Comparison of ENCODE assay signal across 1 cellular context in the genomic region with DNA sequence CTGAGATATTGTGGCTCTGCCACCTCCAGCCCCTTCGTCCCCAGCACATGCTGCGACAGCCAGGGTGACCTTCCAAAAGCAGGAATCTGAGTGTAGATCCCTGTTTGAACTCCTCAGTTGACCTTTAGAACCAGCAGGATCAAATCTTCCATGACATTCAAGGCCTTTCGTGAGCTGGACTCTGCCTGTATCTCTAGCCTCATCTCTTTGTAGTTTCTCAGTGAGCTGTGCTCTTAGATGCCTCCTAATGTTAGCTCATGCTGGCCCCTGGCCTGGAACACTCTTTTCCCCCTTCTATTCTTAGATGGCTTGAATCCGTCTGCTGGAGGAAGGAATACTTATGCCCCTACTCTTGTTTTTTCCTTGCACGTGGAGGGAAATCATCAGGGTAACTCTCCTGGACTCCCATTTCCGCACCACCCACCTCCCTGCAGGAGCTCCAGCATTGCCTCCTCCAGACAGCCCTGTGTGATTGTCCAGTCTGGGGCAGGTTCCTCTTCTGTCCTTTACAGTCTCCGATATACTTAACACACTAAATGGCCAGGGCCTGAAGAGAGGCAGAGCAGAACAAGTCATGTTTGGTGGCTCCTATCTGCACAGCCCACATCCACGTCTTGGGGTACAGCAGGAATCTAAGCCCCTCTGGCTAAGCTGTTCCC.
TF ChIP-seq lines count a peak whose summit lies in the region.

No MANE protein-coding gene starts in this region.

TF ChIP-seq in GM23338, 12 proteins besides CTCF, POLR2A, EP300 and RAD21 (continued from another document):
- TF ChIP-seq, protein P1, sequence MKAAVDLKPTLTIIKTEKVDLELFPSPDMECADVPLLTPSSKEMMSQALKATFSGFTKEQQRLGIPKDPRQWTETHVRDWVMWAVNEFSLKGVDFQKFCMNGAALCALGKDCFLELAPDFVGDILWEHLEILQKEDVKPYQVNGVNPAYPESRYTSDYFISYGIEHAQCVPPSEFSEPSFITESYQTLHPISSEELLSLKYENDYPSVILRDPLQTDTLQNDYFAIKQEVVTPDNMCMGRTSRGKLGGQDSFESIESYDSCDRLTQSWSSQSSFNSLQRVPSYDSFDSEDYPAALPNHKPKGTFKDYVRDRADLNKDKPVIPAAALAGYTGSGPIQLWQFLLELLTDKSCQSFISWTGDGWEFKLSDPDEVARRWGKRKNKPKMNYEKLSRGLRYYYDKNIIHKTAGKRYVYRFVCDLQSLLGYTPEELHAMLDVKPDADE (IDR thresholded peaks at IDR 0.05): no peak
- no peak for TF ChIP-seq EZH2 (IDR thresholded peaks at IDR 0.05; ENCODE audit: low read depth, unreplicated experiment)
- TF ChIP-seq ZNF331 (CRISPR knock-in tag; IDR thresholded peaks at IDR 0.05; ENCODE audit: low read depth): no peak
- TF ChIP-seq POLR2AphosphoS5 (IDR thresholded peaks at IDR 0.05; ENCODE audit: low read depth): no peak
- TF ChIP-seq STAT1 (IDR thresholded peaks at IDR 0.05; ENCODE audit: unreplicated experiment): no peak
- TF ChIP-seq ZNF114 (CRISPR knock-in tag; IDR thresholded peaks at IDR 0.05): no peak
- no peak for TF ChIP-seq NANOG (IDR thresholded peaks at IDR 0.05; ENCODE audit: borderline replicate concordance)
- no peak for TF ChIP-seq EZH2phosphoT487 (IDR thresholded peaks at IDR 0.05; ENCODE audit: unreplicated experiment)
- no peak for TF ChIP-seq ZNF462 (CRISPR knock-in tag; IDR thresholded peaks at IDR 0.05)
- TF ChIP-seq JUNB (IDR thresholded peaks at IDR 0.05; ENCODE audit: unreplicated experiment): no peak
- no peak for TF ChIP-seq CREB1 (CRISPR knock-in tag; IDR thresholded peaks at IDR 0.05; ENCODE audit: low read depth)
